In the genomic region with DNA sequence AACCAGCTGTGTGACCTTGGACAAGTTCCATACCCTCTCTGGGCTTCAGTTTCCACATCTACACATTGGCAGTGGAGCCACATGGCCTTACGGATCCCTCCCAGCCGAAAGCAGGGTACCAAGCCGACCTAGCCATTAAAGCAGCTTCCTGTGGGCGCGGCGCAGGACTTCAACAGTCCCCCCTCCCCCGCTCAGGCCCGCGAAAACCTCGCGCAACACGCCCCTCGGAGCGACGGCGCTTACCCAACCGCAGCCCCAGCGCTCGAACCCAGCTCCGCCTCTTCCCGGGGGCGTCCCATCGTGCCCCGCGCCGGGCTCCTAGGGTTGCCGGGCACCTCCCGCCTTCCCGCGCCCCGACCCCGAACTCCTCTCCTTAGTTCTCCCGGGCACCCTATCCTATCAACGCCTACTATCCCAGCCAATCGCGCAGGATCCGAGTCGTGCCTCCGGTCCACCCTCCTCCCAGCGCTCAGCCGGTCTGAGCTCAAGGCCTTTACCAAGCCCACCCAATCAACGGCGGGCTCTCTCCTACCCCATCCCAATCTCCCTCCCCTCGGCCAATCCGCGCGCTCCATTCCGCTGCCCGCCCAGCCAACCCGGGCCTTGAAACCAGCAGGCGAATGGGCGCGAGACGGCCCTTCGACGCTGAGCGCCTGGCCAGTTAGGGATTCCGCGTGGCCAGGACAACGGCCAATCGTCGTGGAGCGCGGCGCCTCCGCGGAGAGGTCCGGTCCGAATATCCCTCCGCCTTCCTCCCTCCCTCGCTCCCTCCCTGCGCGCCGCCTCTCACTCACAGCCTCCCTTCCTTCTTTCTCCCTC, we compare ENCODE assay signal across 1 cellular context.
TF ChIP-seq lines count a peak whose summit lies in the region.

A gene (plus strand): TSS at position 767 of the 819 bp plus-strand sequence. CDS start 326 bp downstream, outside the sequence.

TF ChIP-seq in HepG2, 621 proteins besides CTCF, POLR2A, EP300 and RAD21 (continued from another document and continues in another):
- TF ChIP-seq, protein P1, sequence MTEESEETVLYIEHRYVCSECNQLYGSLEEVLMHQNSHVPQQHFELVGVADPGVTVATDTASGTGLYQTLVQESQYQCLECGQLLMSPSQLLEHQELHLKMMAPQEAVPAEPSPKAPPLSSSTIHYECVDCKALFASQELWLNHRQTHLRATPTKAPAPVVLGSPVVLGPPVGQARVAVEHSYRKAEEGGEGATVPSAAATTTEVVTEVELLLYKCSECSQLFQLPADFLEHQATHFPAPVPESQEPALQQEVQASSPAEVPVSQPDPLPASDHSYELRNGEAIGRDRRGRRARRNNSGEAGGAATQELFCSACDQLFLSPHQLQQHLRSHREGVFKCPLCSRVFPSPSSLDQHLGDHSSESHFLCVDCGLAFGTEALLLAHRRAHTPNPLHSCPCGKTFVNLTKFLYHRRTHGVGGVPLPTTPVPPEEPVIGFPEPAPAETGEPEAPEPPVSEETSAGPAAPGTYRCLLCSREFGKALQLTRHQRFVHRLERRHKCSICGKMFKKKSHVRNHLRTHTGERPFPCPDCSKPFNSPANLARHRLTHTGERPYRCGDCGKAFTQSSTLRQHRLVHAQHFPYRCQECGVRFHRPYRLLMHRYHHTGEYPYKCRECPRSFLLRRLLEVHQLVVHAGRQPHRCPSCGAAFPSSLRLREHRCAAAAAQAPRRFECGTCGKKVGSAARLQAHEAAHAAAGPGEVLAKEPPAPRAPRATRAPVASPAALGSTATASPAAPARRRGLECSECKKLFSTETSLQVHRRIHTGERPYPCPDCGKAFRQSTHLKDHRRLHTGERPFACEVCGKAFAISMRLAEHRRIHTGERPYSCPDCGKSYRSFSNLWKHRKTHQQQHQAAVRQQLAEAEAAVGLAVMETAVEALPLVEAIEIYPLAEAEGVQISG (CRISPR knock-in tag; IDR thresholded peaks at IDR 0.05), result peak; percentile 87
- TF ChIP-seq REXO4 (CRISPR knock-in tag; IDR thresholded peaks at IDR 0.05; ENCODE audit: borderline replicate concordance), result no peak
- TF ChIP-seq, protein P2, sequence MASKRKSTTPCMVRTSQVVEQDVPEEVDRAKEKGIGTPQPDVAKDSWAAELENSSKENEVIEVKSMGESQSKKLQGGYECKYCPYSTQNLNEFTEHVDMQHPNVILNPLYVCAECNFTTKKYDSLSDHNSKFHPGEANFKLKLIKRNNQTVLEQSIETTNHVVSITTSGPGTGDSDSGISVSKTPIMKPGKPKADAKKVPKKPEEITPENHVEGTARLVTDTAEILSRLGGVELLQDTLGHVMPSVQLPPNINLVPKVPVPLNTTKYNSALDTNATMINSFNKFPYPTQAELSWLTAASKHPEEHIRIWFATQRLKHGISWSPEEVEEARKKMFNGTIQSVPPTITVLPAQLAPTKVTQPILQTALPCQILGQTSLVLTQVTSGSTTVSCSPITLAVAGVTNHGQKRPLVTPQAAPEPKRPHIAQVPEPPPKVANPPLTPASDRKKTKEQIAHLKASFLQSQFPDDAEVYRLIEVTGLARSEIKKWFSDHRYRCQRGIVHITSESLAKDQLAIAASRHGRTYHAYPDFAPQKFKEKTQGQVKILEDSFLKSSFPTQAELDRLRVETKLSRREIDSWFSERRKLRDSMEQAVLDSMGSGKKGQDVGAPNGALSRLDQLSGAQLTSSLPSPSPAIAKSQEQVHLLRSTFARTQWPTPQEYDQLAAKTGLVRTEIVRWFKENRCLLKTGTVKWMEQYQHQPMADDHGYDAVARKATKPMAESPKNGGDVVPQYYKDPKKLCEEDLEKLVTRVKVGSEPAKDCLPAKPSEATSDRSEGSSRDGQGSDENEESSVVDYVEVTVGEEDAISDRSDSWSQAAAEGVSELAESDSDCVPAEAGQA (IDR thresholded peaks at IDR 0.05; ENCODE audit: low read depth), result peak; percentile 81
- TF ChIP-seq, protein P2 (CRISPR knock-in tag; IDR thresholded peaks at IDR 0.05; ENCODE audit: borderline replicate concordance), result peak; percentile 84
- TF ChIP-seq NFYB (CRISPR knock-in tag; IDR thresholded peaks at IDR 0.05), result peak; percentile 98
- peak; percentile 85; the same call in 1 of the 2 replicates for TF ChIP-seq ZNF383 (CRISPR knock-in tag; IDR thresholded peaks at IDR 0.05; ENCODE audit: borderline replicate concordance)
- TF ChIP-seq HNRNPL (IDR thresholded peaks at IDR 0.05; ENCODE audit: low read depth, low read length), result no peak; the same call in 1 of the 2 replicates
- TF ChIP-seq, protein P3, sequence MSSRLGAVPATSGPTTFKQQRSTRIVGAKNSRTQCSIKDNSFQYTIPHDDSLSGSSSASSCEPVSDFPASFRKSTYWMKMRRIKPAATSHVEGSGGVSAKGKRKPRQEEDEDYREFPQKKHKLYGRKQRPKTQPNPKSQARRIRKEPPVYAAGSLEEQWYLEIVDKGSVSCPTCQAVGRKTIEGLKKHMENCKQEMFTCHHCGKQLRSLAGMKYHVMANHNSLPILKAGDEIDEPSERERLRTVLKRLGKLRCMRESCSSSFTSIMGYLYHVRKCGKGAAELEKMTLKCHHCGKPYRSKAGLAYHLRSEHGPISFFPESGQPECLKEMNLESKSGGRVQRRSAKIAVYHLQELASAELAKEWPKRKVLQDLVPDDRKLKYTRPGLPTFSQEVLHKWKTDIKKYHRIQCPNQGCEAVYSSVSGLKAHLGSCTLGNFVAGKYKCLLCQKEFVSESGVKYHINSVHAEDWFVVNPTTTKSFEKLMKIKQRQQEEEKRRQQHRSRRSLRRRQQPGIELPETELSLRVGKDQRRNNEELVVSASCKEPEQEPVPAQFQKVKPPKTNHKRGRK (CRISPR knock-in tag; IDR thresholded peaks at IDR 0.05), result no peak
- TF ChIP-seq RBM39 (IDR thresholded peaks at IDR 0.05; ENCODE audit: low read depth, low read length, poor library complexity, severe bottlenecking), result peak; percentile 97
- no peak for TF ChIP-seq SRSF4 (IDR thresholded peaks at IDR 0.05; ENCODE audit: low read depth, low read length, poor library complexity, severe bottlenecking)
- peak; percentile 83 for TF ChIP-seq ZNF230 (CRISPR knock-in tag; IDR thresholded peaks at IDR 0.05)
- TF ChIP-seq GZF1 (CRISPR knock-in tag; IDR thresholded peaks at IDR 0.05), result 0 out of 2 replicates have a peak, but pooled peaks have one; percentile 57
- TF ChIP-seq ZNF34 (CRISPR knock-in tag; IDR thresholded peaks at IDR 0.05; ENCODE audit: borderline replicate concordance), result peak; percentile 68; the same call in 1 of the 2 replicates
- TF ChIP-seq ERF (CRISPR knock-in tag; IDR thresholded peaks at IDR 0.05), result peak; percentile 76
- TF ChIP-seq, protein P4, sequence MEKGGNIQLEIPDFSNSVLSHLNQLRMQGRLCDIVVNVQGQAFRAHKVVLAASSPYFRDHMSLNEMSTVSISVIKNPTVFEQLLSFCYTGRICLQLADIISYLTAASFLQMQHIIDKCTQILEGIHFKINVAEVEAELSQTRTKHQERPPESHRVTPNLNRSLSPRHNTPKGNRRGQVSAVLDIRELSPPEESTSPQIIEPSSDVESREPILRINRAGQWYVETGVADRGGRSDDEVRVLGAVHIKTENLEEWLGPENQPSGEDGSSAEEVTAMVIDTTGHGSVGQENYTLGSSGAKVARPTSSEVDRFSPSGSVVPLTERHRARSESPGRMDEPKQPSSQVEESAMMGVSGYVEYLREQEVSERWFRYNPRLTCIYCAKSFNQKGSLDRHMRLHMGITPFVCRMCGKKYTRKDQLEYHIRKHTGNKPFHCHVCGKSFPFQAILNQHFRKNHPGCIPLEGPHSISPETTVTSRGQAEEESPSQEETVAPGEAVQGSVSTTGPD (CRISPR knock-in tag; IDR thresholded peaks at IDR 0.05), result no peak
- no peak for TF ChIP-seq SNRNP70 (IDR thresholded peaks at IDR 0.05; ENCODE audit: low read depth, low read length)
- TF ChIP-seq, protein P5, sequence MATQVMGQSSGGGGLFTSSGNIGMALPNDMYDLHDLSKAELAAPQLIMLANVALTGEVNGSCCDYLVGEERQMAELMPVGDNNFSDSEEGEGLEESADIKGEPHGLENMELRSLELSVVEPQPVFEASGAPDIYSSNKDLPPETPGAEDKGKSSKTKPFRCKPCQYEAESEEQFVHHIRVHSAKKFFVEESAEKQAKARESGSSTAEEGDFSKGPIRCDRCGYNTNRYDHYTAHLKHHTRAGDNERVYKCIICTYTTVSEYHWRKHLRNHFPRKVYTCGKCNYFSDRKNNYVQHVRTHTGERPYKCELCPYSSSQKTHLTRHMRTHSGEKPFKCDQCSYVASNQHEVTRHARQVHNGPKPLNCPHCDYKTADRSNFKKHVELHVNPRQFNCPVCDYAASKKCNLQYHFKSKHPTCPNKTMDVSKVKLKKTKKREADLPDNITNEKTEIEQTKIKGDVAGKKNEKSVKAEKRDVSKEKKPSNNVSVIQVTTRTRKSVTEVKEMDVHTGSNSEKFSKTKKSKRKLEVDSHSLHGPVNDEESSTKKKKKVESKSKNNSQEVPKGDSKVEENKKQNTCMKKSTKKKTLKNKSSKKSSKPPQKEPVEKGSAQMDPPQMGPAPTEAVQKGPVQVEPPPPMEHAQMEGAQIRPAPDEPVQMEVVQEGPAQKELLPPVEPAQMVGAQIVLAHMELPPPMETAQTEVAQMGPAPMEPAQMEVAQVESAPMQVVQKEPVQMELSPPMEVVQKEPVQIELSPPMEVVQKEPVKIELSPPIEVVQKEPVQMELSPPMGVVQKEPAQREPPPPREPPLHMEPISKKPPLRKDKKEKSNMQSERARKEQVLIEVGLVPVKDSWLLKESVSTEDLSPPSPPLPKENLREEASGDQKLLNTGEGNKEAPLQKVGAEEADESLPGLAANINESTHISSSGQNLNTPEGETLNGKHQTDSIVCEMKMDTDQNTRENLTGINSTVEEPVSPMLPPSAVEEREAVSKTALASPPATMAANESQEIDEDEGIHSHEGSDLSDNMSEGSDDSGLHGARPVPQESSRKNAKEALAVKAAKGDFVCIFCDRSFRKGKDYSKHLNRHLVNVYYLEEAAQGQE (IDR thresholded peaks at IDR 0.05; ENCODE audit: borderline replicate concordance in 1 of 2, low read depth in 1 of 2, low read length in 2 of 2), result peak in 1 of 2 experiments; percentile 53; a peak in 1 of 4 replicates
- no peak for TF ChIP-seq ZNF644 (CRISPR knock-in tag; IDR thresholded peaks at IDR 0.05; ENCODE audit: low read depth)
- TF ChIP-seq, protein P6, sequence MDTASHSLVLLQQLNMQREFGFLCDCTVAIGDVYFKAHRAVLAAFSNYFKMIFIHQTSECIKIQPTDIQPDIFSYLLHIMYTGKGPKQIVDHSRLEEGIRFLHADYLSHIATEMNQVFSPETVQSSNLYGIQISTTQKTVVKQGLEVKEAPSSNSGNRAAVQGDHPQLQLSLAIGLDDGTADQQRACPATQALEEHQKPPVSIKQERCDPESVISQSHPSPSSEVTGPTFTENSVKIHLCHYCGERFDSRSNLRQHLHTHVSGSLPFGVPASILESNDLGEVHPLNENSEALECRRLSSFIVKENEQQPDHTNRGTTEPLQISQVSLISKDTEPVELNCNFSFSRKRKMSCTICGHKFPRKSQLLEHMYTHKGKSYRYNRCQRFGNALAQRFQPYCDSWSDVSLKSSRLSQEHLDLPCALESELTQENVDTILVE (CRISPR knock-in tag; IDR thresholded peaks at IDR 0.05), result peak; percentile 83
- peak; percentile 64; the same call in 1 of the 2 replicates for TF ChIP-seq PAWR (CRISPR knock-in tag; IDR thresholded peaks at IDR 0.05; ENCODE audit: borderline replicate concordance)
- TF ChIP-seq, protein P7, sequence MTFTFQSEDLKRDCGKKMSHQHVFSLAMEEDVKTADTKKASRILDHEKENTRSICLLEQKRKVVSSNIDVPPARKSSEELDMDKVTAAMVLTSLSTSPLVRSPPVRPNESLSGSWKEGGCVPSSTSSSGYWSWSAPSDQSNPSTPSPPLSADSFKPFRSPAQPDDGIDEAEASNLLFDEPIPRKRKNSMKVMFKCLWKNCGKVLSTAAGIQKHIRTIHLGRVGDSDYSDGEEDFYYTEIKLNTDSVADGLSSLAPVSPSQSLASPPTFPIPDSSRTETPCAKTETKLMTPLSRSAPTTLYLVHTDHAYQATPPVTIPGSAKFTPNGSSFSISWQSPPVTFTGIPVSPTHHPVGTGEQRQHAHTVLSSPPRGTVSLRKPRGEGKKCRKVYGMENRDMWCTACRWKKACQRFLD (CRISPR knock-in tag; IDR thresholded peaks at IDR 0.05; ENCODE audit: borderline replicate concordance), result peak; percentile 76; the same call in 1 of the 2 replicates
- TF ChIP-seq GATAD1 (CRISPR knock-in tag; IDR thresholded peaks at IDR 0.05), result peak; percentile 94
- peak; percentile 83 for TF ChIP-seq ZFP36 (IDR thresholded peaks at IDR 0.05; ENCODE audit: borderline replicate concordance, low read depth, low read length, partially characterized antibody)
